In genomic region chr7:5527038-5527339, GRCh38 we compare ENCODE assay signal across 8 cellular contexts. TPM values are rescaled to one million over a fixed set of nuclear protein-coding genes. Genes with fewer than 3 reads are reported as not detected.
DNase-seq lines count a peak whose midpoint lies in the region; ATAC-seq and TF ChIP-seq lines count a peak whose summit lies in the region.
"Not testable (repeated sequence)": the region's sequence is repeated elsewhere in the genome, so short reads cannot be mapped to it uniquely, and the experiment has no call there.

No MANE protein-coding gene starts in this region.

- not testable (repeated sequence) for TF ChIP-seq CTCF in WTC11 (IDR thresholded peaks at IDR 0.05); ascending aorta (IDR thresholded peaks at IDR 0.05); endothelial cell (IDR thresholded peaks at IDR 0.05; ENCODE audit: unreplicated experiment); left lung (IDR thresholded peaks at IDR 0.05); stomach (IDR thresholded peaks at IDR 0.05)

- peaks cover 0 to 20% (median 7%) of the 10 kb centered on the region in 11 experiments; a peak in 12 of 22 replicates for H3K9me3 ChIP-seq in BLaER1 treated with 17β-estradiol and CSF1 and Interleukin-3, amounts not matched to agents 10 nM and 100 nM (replicated peaks in 1 of 11)
- H3K9me3 ChIP-seq in HUES64 (ENCODE audit: insufficient read depth, low read depth, low read length); ascending aorta; left lung; neuron (ENCODE audit: low read length); stomach: not testable (repeated sequence)

- peak overlapping the region; percentile 84 to 99 (median 96); a peak in 19 of 20 replicates for H3K4me3 ChIP-seq in BLaER1 treated with 17β-estradiol and CSF1 and Interleukin-3, amounts not matched to agents 10 nM and 100 nM
- H3K4me3 ChIP-seq in HUES64 (ENCODE audit: low read length): peak overlapping the region; percentile 82
- peak overlapping the region; percentile 89 to 96 for H3K4me3 ChIP-seq in ascending aorta
- peak overlapping the region; percentile 99 to 100 for H3K4me3 ChIP-seq in left lung
- peak overlapping the region; percentile 71 for H3K4me3 ChIP-seq in neuron (ENCODE audit: low read length)
- peak overlapping the region; percentile 88 to 99 (median 98) for H3K4me3 ChIP-seq in stomach

- intact Hi-C loops in ascending aorta (cut with DNase I); left lung (cut with DNase I); stomach (cut with DNase I; ENCODE audit: low total_unique reads): not testable (repeated sequence)

- no CpG with 5 or more reads among the region's 2 CpGs for WGBS in HUES64
- 46 to 66% (median 61%) methylated on average over 2 of the region's 2 CpGs for WGBS in stomach, 5 donors

- TF ChIP-seq EP300 in stomach (IDR thresholded peaks at IDR 0.05): not testable (repeated sequence)

- H3K27me3 ChIP-seq in BLaER1 treated with 17β-estradiol and CSF1 and Interleukin-3, amounts not matched to agents 10 nM and 100 nM; HUES64 (ENCODE audit: insufficient read depth, low read length); ascending aorta; left lung; neuron (ENCODE audit: insufficient read depth, low read length); stomach: not testable (repeated sequence)

- H3K27ac ChIP-seq in BLaER1 treated with 17β-estradiol and CSF1 and Interleukin-3, amounts not matched to agents 10 nM and 100 nM: peak overlapping the region in 10 of 11 experiments; percentile 8 to 100 (median 98); a peak in 18 of 22 replicates
- H3K27ac ChIP-seq in HUES64 (ENCODE audit: low read depth, low read length) (peak overlapping the region; percentile 43; the same call in 1 of the 2 replicates), ascending aorta (peak overlapping the region; percentile 50 to 99), left lung (peak overlapping the region; percentile 100), stomach (peak overlapping the region; percentile 59 to 100 (median 100))

- peak overlapping the region; percentile 92 for H3K27ac Mint-ChIP-seq in WTC11
- peak overlapping the region; percentile 64 for H3K27ac Mint-ChIP-seq in endothelial cell (ENCODE audit: unreplicated experiment)

- H4K20me1 ChIP-seq in BLaER1 treated with 17β-estradiol and CSF1 and Interleukin-3, amounts not matched to agents 10 nM and 100 nM: peaks cover 64 to 82% (median 73%) of the 10 kb centered on the region in 11 experiments

- not testable (repeated sequence) for DNase-seq in WTC11 (ENCODE audit: low spot score); ascending aorta (ENCODE audit: low spot score in 2 of 2); endothelial cell (ENCODE audit: low spot score); left lung; stomach

- peak in 1 of 4 donors; percentile 30 for TF ChIP-seq POLR2A in stomach (IDR thresholded peaks at IDR 0.05)

- H3K36me3 Mint-ChIP-seq in WTC11: peaks cover 59% of the 10 kb centered on the region
- H3K36me3 Mint-ChIP-seq in endothelial cell (ENCODE audit: low read depth, unreplicated experiment): peaks cover 51% of the 10 kb centered on the region

- ATAC-seq in WTC11, left lung: not testable (repeated sequence)

- H3K27me3 Mint-ChIP-seq in WTC11 (ENCODE audit: low read depth): not testable (repeated sequence)
- H3K27me3 Mint-ChIP-seq in endothelial cell (ENCODE audit: unreplicated experiment): peaks cover 72% of the 10 kb centered on the region

- not testable (repeated sequence) for H3K9me3 Mint-ChIP-seq in WTC11; endothelial cell (ENCODE audit: unreplicated experiment)

- H3K36me3 ChIP-seq in BLaER1 treated with 17β-estradiol and CSF1 and Interleukin-3, amounts not matched to agents 10 nM and 100 nM: peaks cover 47 to 59% (median 52%) of the 10 kb centered on the region in 11 experiments
- H3K36me3 ChIP-seq in HUES64 (ENCODE audit: insufficient read depth, low read length) (peaks cover 58% of the 10 kb centered on the region), ascending aorta (peaks cover 44 to 53% of the 10 kb centered on the region in 2 donors), left lung (peaks cover 17 to 68% of the 10 kb centered on the region in 2 donors), neuron (ENCODE audit: insufficient read depth, low read length) (peaks cover 56% of the 10 kb centered on the region), stomach (peaks cover 44 to 64% (median 53%) of the 10 kb centered on the region in 4 donors)

- H2AFZ ChIP-seq in neuron (ENCODE audit: low read depth, low read length): not testable (repeated sequence)

- peak overlapping the region; percentile 94 for H3K4me3 Mint-ChIP-seq in WTC11
- H3K4me3 Mint-ChIP-seq in endothelial cell (ENCODE audit: unreplicated experiment): peak overlapping the region; percentile 100

- H3K4me1 ChIP-seq in BLaER1 treated with 17β-estradiol and CSF1 and Interleukin-3, amounts not matched to agents 10 nM and 100 nM: peaks cover 4 to 67% (median 50%) of the 10 kb centered on the region in 10 experiments
- H3K4me1 ChIP-seq in HUES64 (ENCODE audit: insufficient read depth, low read length); ascending aorta: not testable (repeated sequence)
- H3K4me1 ChIP-seq in left lung: peaks cover 9 to 33% of the 10 kb centered on the region in 2 donors
- H3K4me1 ChIP-seq in neuron (ENCODE audit: insufficient read depth, low read length): peaks cover 37% of the 10 kb centered on the region
- H3K4me1 ChIP-seq in stomach: peaks cover 20 to 41% (median 35%) of the 10 kb centered on the region in 4 donors

- H3K4me2 ChIP-seq in BLaER1 treated with 17β-estradiol and CSF1 and Interleukin-3, amounts not matched to agents 10 nM and 100 nM: peak overlapping the region; percentile 85 to 99 (median 96)

- POLR2A ChIA-PET in WTC11 (lab: Charles Lee): interaction anchor here (1.2 to 1.5 kb wide), 2 partner anchors 32 to 139 kb away, joined by 3 read pairs; no protein-coding TSS in a partner anchor

- H3K9ac ChIP-seq in BLaER1 treated with 17β-estradiol and CSF1 and Interleukin-3, amounts not matched to agents 10 nM and 100 nM: peak overlapping the region; percentile 97 to 100 (median 100); a peak in 21 of 22 replicates
- H3K9ac ChIP-seq in HUES64 (ENCODE audit: low read depth, low read length): not testable (repeated sequence)

- peaks cover 32% of the 10 kb centered on the region for H3K4me1 Mint-ChIP-seq in WTC11
- peaks cover 42% of the 10 kb centered on the region for H3K4me1 Mint-ChIP-seq in endothelial cell (ENCODE audit: unreplicated experiment)

- CTCF ChIA-PET in WTC11 (lab: Charles Lee): interaction anchor here (4.4 kb wide), 1 partner anchor 32 kb away, joined by 23 read pairs; no protein-coding TSS in a partner anchor

TF ChIP-seq in WTC11, 78 proteins besides CTCF, POLR2A, EP300 and RAD21 (continues in another document):
- TF ChIP-seq ZMAT4 (CRISPR knock-in tag; IDR thresholded peaks at IDR 0.05) (peak; percentile 1; the same call in 1 of the 2 replicates), AR (CRISPR knock-in tag; IDR thresholded peaks at IDR 0.05) (0 out of 2 replicates have a peak, but pooled peaks have one; percentile 0)

RNA-seq across cellular contexts. Expression of gene ACTB, which starts 3.4 kb away (rescaled TPM):
- 3,735 TPM for polyA plus RNA-seq in HUES64 (2013, experiment 1 of 2)
- polyA plus RNA-seq in HUES64 (2013, experiment 2 of 2): 3,664 TPM
- total RNA-seq in WTC11 (2021) (4,967 to 5,221 TPM (median 5,193 TPM) in 3 replicates), ascending aorta (9,307 TPM), endothelial cell (ENCODE audit: unreplicated experiment) (5,848 TPM), left lung (1,000 to 10,000 TPM; 5,052 to 7,325 TPM), stomach (1,000 to 10,000 TPM; 1,436 to 4,897 (median 3,222) TPM)
- 1,000 to 10,000 TPM; 2,327 to 6,028 (median 4,530) TPM for polyA plus RNA-seq in stomach

RNA-seq across cellular contexts. Expression of gene FBXL18, which starts 13.4 kb away (rescaled TPM):
- 7.8 TPM for polyA plus RNA-seq in HUES64 (2013, experiment 1 of 2)
- 7.5 TPM for polyA plus RNA-seq in HUES64 (2013, experiment 2 of 2)
- 18.9 to 22.0 TPM (median 21.8 TPM) in 3 replicates for total RNA-seq in WTC11 (2021)
- total RNA-seq in ascending aorta: 31.7 TPM
- 14.5 TPM for total RNA-seq in endothelial cell (ENCODE audit: unreplicated experiment)
- total RNA-seq in left lung: 10 to 100 TPM; 11.8 to 12.1 TPM
- total RNA-seq in stomach: 10 to 100 TPM in 4 of 5 donors, 1 to 10 TPM in 1; 2.8 to 23.2 (median 14.6) TPM
- 1 to 10 TPM in 2 of 3 donors, under 1 TPM in 1; 0.93 to 2.2 (median 1.7) TPM for polyA plus RNA-seq in stomach

Comparison
In these comparisons a context has a peak if more than half of its experiments do, and no peak if none do; other contexts are left out.
1. H3K27ac ChIP-seq: peak in every context shown above with its lines; median percentile 100 in left lung; 100 in stomach; 98 in BLaER1 treated with 17β-estradiol and CSF1 and Interleukin-3, amounts not matched to agents 10 nM and 100 nM; 74 in ascending aorta; 43 in HUES64.